11 cellular contexts compared by ENCODE assay signal in genomic region chr3:9037113-9037715, GRCh38.
DNase-seq lines count a peak whose midpoint lies in the region.
"Had no signal": no experiment of that assay in that cellular context is flagged by ENCODE, and none has a peak within 500 bp of the region (broad histone marks: within the 10 kb centered on the region; RNA-seq: fewer than 3 reads in every experiment).

No MANE protein-coding gene starts in this region.

- no peak overlapping the region for H3K27ac ChIP-seq in neuronal stem cell (replicated peaks; ENCODE audit: low read length)

- H2BK120ac ChIP-seq in neuronal stem cell (ENCODE audit: low read depth, low read length), result no peak overlapping the region

- H3K9ac ChIP-seq in neuronal stem cell (ENCODE audit: low read depth, low read length, poor library complexity), result peak overlapping the region; percentile 46

- peaks cover 2 to 92% of the 10 kb centered on the region in 2 donors for H3K36me3 ChIP-seq in neuronal stem cell (replicated peaks in 1 of 2; ENCODE audit: control insufficient read depth in 2 of 2, insufficient read depth in 2 of 2, low read length in 2 of 2)

- no peak overlapping the region for H2BK15ac ChIP-seq in neuronal stem cell (ENCODE audit: low read length)

- H3K27me3 ChIP-seq in neuronal stem cell (ENCODE audit: control insufficient read depth in 3 of 3, insufficient read depth in 3 of 3, low read depth in 1 of 3, low read length in 3 of 3), result no peaks in the 10 kb centered on the region

- DNase-seq in AG20443 (ENCODE audit: low spot score) (peak; percentile 62), NCI-H2029 treated with DMSO at 0.1 percent for 48 hours (lab: John Stamatoyannopoulos, UW) (peak; percentile 72), dedifferentiated amniotic fluid mesenchymal stem cell (ENCODE audit: extremely low spot score) (peak; percentile 18), neuronal stem cell (ENCODE audit: low spot score) (no peak), HPDE6-E6E7 (ENCODE audit: extremely low spot score) (no peak), activated T-cell treated with anti-CD3 and anti-CD28 coated beads for 4 hours (no peak), DMS79 treated with DMSO at 0.1 percent for 48 hours (lab: John Stamatoyannopoulos, UW) (no peak), hypothalamus (lab: John Stamatoyannopoulos, UW) (no peak)
- DNase-seq: nephron progenitor cell; stimulated activated CD4-positive, alpha-beta T cell treated with anti-CD3 and anti-CD28 coated beads, Interleukin-2, amount 100 ng/mL, for 24 hours; T-helper 9 cell had no signal

- H4K8ac ChIP-seq in neuronal stem cell (ENCODE audit: low read depth, low read length), result no peak overlapping the region

- no peak overlapping the region for H2AFZ ChIP-seq in neuronal stem cell (ENCODE audit: low read length)

- no peak overlapping the region for H2AK5ac ChIP-seq in neuronal stem cell (ENCODE audit: low read depth, low read length)

- no peak overlapping the region for H3K4me3 ChIP-seq in neuronal stem cell (ENCODE audit: low read length in 2 of 2)

- WGBS in neuronal stem cell (ENCODE audit: extremely low coverage in 2 of 2, insufficient read length in 2 of 2, insufficient replicate concordance in 1 of 2), 2 donors, result no CpG with 5 or more reads among the region's 12 CpGs

- no peak overlapping the region for H3K4ac ChIP-seq in neuronal stem cell (ENCODE audit: low read length)

- no peak overlapping the region for H2BK5ac ChIP-seq in neuronal stem cell (ENCODE audit: low read length)

- H2BK12ac ChIP-seq in neuronal stem cell (ENCODE audit: low read length), result no peak overlapping the region

- peaks cover 0 to 2% of the 10 kb centered on the region in 2 donors for H3K4me1 ChIP-seq in neuronal stem cell (ENCODE audit: control insufficient read depth in 2 of 2, insufficient read depth in 1 of 2, low read depth in 1 of 2, low read length in 2 of 2)

- H3K79me1 ChIP-seq in neuronal stem cell (ENCODE audit: low read depth, low read length), result no peaks in the 10 kb centered on the region

- no peak overlapping the region for H4K91ac ChIP-seq in neuronal stem cell (ENCODE audit: low read depth, low read length, poor library complexity)

- H3K23ac ChIP-seq in neuronal stem cell (ENCODE audit: low read depth, low read length, poor library complexity), result peak overlapping the region; percentile 58

- no peak overlapping the region for H3K4me2 ChIP-seq in neuronal stem cell (ENCODE audit: insufficient read depth, low read length, poor library complexity, severe bottlenecking)

- peak overlapping the region; percentile 77 for H3K14ac ChIP-seq in neuronal stem cell (ENCODE audit: low read length)

- peak overlapping the region; percentile 60 for H3K18ac ChIP-seq in neuronal stem cell (ENCODE audit: low read length)

- no peaks in the 10 kb centered on the region for H3K9me3 ChIP-seq in neuronal stem cell (replicated peaks in 1 of 2; ENCODE audit: control insufficient read depth in 2 of 2, insufficient read depth in 1 of 2, low read depth in 1 of 2, low read length in 2 of 2)

Comparison
In these comparisons a context has a peak if more than half of its experiments do, and no peak if none do; other contexts are left out.
1. DNase-seq: peak in AG20443 (single experiment), NCI-H2029 treated with DMSO at 0.1 percent for 48 hours (single experiment) and dedifferentiated amniotic fluid mesenchymal stem cell (single experiment); none in neuronal stem cell (single experiment), HPDE6-E6E7 (single experiment), activated T-cell treated with anti-CD3 and anti-CD28 coated beads for 4 hours (single experiment), DMS79 treated with DMSO at 0.1 percent for 48 hours (single experiment) and hypothalamus (0 of 51).